In genomic region chr11:124069429-124070401, GRCh38 we compare ENCODE assay signal across 8 cellular contexts. TPM values are rescaled to one million over a fixed set of nuclear protein-coding genes. Genes with fewer than 3 reads are reported as not detected.
DNase-seq lines count a peak whose midpoint lies in the region; ATAC-seq and TF ChIP-seq lines count a peak whose summit lies in the region.

No MANE protein-coding gene starts in this region.

- intact Hi-C loops in CD14-positive monocyte (cut with micrococcal nuclease): loop anchor here (5.0 to 10.0 kb wide), 5 partner anchors 123 to 515 kb away; no protein-coding TSS in a partner anchor

- H3K9ac ChIP-seq in rectal smooth muscle tissue (ENCODE audit: low read length): no peak overlapping the region

- ATAC-seq in GM18870 (IDR thresholded peaks at IDR 0.05; ENCODE audit: unreplicated experiment) (peak; percentile 73), HG03095 (IDR thresholded peaks at IDR 0.05; ENCODE audit: unreplicated experiment) (peak; percentile 44)

- no peaks in the 10 kb centered on the region for H3K36me3 ChIP-seq in rectal smooth muscle tissue (ENCODE audit: control insufficient read depth, insufficient read depth, low read length)

- H3K4me3 Mint-ChIP-seq in CD14-positive monocyte: peak overlapping the region; percentile 77 to 88
- H3K4me3 Mint-ChIP-seq in activated T-cell treated with anti-CD3 and anti-CD28 coated beads, Interleukin-2, amount 50 U/mL, for 24 hours: no peak overlapping the region

- peaks cover 36% of the 10 kb centered on the region for H3K4me1 Mint-ChIP-seq in CD14-positive monocyte
- peaks cover 17% of the 10 kb centered on the region for H3K4me1 Mint-ChIP-seq in activated T-cell treated with anti-CD3 and anti-CD28 coated beads, Interleukin-2, amount 50 U/mL, for 24 hours (ENCODE audit: low read depth)

- H3K27ac ChIP-seq in rectal smooth muscle tissue (ENCODE audit: low read depth, low read length): no peak overlapping the region

- H3K9me3 Mint-ChIP-seq in CD14-positive monocyte: no peaks in the 10 kb centered on the region
- no peaks in the 10 kb centered on the region for H3K9me3 Mint-ChIP-seq in activated T-cell treated with anti-CD3 and anti-CD28 coated beads, Interleukin-2, amount 50 U/mL, for 24 hours

- H3K27ac Mint-ChIP-seq in CD14-positive monocyte: peak overlapping the region in 4 of 7 donors; percentile 5 to 61 (median 44)
- H3K27ac Mint-ChIP-seq in activated T-cell treated with anti-CD3 and anti-CD28 coated beads, Interleukin-2, amount 50 U/mL, for 24 hours: no peak overlapping the region

- DNase-seq in CD14-positive monocyte (ENCODE audit: low spot score) (peak; percentile 54), NCI-H526 treated with DMSO at 0.1 percent for 48 hours (lab: John Stamatoyannopoulos, UW) (peak; percentile 93), glomerular endothelial cell (ENCODE audit: extremely low read depth, low read depth, low spot score) (peak; percentile 22), middle frontal gyrus (ENCODE audit: extremely low spot score, low spot score) (no peak)
- peak; percentile 42 for DNase-seq in activated T-cell treated with anti-CD3 and anti-CD28 coated beads, Interleukin-2, amount 50 U/mL, for 24 hours

- H3K27me3 ChIP-seq in rectal smooth muscle tissue (ENCODE audit: control insufficient read depth, insufficient read depth, low read length): no peaks in the 10 kb centered on the region

- peak; percentile 78 for TF ChIP-seq CTCF in CD14-positive monocyte (IDR thresholded peaks at IDR 0.05)

- no peaks in the 10 kb centered on the region for H3K36me3 Mint-ChIP-seq in CD14-positive monocyte
- no peaks in the 10 kb centered on the region for H3K36me3 Mint-ChIP-seq in activated T-cell treated with anti-CD3 and anti-CD28 coated beads, Interleukin-2, amount 50 U/mL, for 24 hours (ENCODE audit: low read depth)

- H3K27me3 Mint-ChIP-seq in CD14-positive monocyte (ENCODE audit: low read depth in 3 of 3): peaks cover 0 to 2% (median 2%) of the 10 kb centered on the region in 3 donors
- peaks cover 66% of the 10 kb centered on the region for H3K27me3 Mint-ChIP-seq in activated T-cell treated with anti-CD3 and anti-CD28 coated beads, Interleukin-2, amount 50 U/mL, for 24 hours

- peak overlapping the region; percentile 34 for H3K4me3 ChIP-seq in rectal smooth muscle tissue (ENCODE audit: low read length)

- H3K4me1 ChIP-seq in rectal smooth muscle tissue (ENCODE audit: control insufficient read depth, insufficient read depth, low read length): no peaks in the 10 kb centered on the region

RNA-seq across cellular contexts. Expression of gene OR10G7, which starts 28.6 kb away (rescaled TPM):
- polyA plus RNA-seq in CD14-positive monocyte: not detected
- not detected in 2 replicates for total RNA-seq in glomerular endothelial cell

RNA-seq across cellular contexts. Expression of gene OR10G8, which starts 43.1 kb away (rescaled TPM):
- polyA plus RNA-seq in CD14-positive monocyte: not detected
- not detected in 2 replicates for total RNA-seq in glomerular endothelial cell

RNA-seq across cellular contexts. Expression of gene VWA5A, which starts 45.5 kb away (rescaled TPM):
- polyA plus RNA-seq in CD14-positive monocyte: 10 to 100 TPM in 1 of 2 donors, 1 to 10 TPM in 1; 8.8 to 11.2 TPM
- total RNA-seq in glomerular endothelial cell: 9.1 and 12.9 TPM in 2 replicates

RNA-seq across cellular contexts. Expression of gene OR10G9, which starts 46.9 kb away (rescaled TPM):
- not detected for polyA plus RNA-seq in CD14-positive monocyte
- not detected in 2 replicates for total RNA-seq in glomerular endothelial cell

RNA-seq across cellular contexts. Expression of gene OR10G4, which starts 56.9 kb away (rescaled TPM):
- polyA plus RNA-seq in CD14-positive monocyte: not detected
- not detected in 2 replicates for total RNA-seq in glomerular endothelial cell
